In genomic region chr3:44109997-44110396, GRCh38 we compare ENCODE assay signal across 15 cellular contexts.
A peak's percentile ranks its signal among the peaks of the same experiment; 100 is the strongest.
DNase-seq lines count a peak whose midpoint lies in the region; ATAC-seq and TF ChIP-seq lines count a peak whose summit lies in the region.
"Had no signal": no experiment of that assay in that cellular context is flagged by ENCODE, and none has a peak within 500 bp of the region (broad histone marks: within the 10 kb centered on the region; RNA-seq: fewer than 3 reads in every experiment).

No MANE protein-coding gene starts in this region.

- DNase-seq in D341Med (ENCODE audit: low spot score) (peak; percentile 47), DMS79 (lab: John Stamatoyannopoulos, UW) (peak; percentile 56), NCI-H524 treated with DMSO at 0.1 percent for 48 hours (lab: John Stamatoyannopoulos, UW) (peak; percentile 39), WERI-Rb-1 (peak; percentile 52), mesendoderm (no peak)
- DNase-seq in naive thymus-derived CD8-positive, alpha-beta T cell, result no peak
- DNase-seq in stimulated activated naive B cell treated with anti-CD40 and anti-IgM and Interleukin-4, amounts not matched to agents 10 μg/mL and 1 μg/mL and 100 μg/mL, for 72 hours, result no peak
- no peak for DNase-seq in CD4-positive, alpha-beta memory T cell
- DNase-seq: BE2C, GM23248 had no signal

- H3K4me3 ChIP-seq in WERI-Rb-1 (ENCODE audit: low read depth, low read length) (no peak overlapping the region), mesendoderm (ENCODE audit: low read length) (no peak overlapping the region)
- no peak overlapping the region for H3K4me3 ChIP-seq in CD4-positive, alpha-beta memory T cell (ENCODE audit: low read length in 2 of 2)
- H3K4me3 ChIP-seq: A549, GM12878, GM23248 had no signal

- H3K79me2 ChIP-seq in mesendoderm (ENCODE audit: control insufficient read depth, insufficient read depth, low read length), result no peaks in the 10 kb centered on the region

- WGBS in mesendoderm (ENCODE audit: extremely low coverage, insufficient coverage, low lambda C conversion rate), result no CpG with 5 or more reads among the region's 3 CpGs

- intact Hi-C loops in CD4-positive, alpha-beta memory T cell (cut with micrococcal nuclease), result no loop called here

- no peak overlapping the region for H3K56ac ChIP-seq in mesendoderm (ENCODE audit: low read length)

- no peak for TF ChIP-seq CTCF in WERI-Rb-1 (IDR thresholded peaks at IDR 0.05; ENCODE audit: low read depth, low read length)

- peaks cover 0 to 5% (median 2%) of the 10 kb centered on the region in 4 donors for H3K4me1 Mint-ChIP-seq in naive thymus-derived CD8-positive, alpha-beta T cell
- H3K4me1 Mint-ChIP-seq in stimulated activated naive B cell treated with anti-CD40 and anti-IgM and Interleukin-4, amounts not matched to agents 10 μg/mL and 1 μg/mL and 100 μg/mL, for 72 hours, result peaks cover 2 to 8% of the 10 kb centered on the region in 2 donors
- no peaks in the 10 kb centered on the region for H3K4me1 Mint-ChIP-seq in CD4-positive, alpha-beta memory T cell
- H3K4me1 Mint-ChIP-seq: CD14-positive monocyte had no signal

- no peak overlapping the region for H3K18ac ChIP-seq in mesendoderm (ENCODE audit: low read length)

- no peak overlapping the region for H3K27ac ChIP-seq in WERI-Rb-1
- H3K27ac ChIP-seq in mesendoderm (ENCODE audit: low read depth, low read length), result no peak overlapping the region
- no peak overlapping the region for H3K27ac ChIP-seq in CD4-positive, alpha-beta memory T cell (ENCODE audit: low read depth, low read length)
- H3K27ac ChIP-seq: A549, GM23248, HL-60 had no signal

- CTCF ChIA-PET in CD4-positive, alpha-beta memory T cell (lab: Charles Lee; ENCODE audit: partially characterized antibody), result interaction anchor here (1.1 kb wide), 1 partner anchor 567 kb away, joined by 3 read pairs; no protein-coding TSS in a partner anchor

- H3K4ac ChIP-seq in mesendoderm (ENCODE audit: low read depth, low read length), result no peak overlapping the region

- H3K27ac Mint-ChIP-seq in naive thymus-derived CD8-positive, alpha-beta T cell, result no peak overlapping the region
- no peak overlapping the region for H3K27ac Mint-ChIP-seq in stimulated activated naive B cell treated with anti-CD40 and anti-IgM and Interleukin-4, amounts not matched to agents 10 μg/mL and 1 μg/mL and 100 μg/mL, for 72 hours
- H3K27ac Mint-ChIP-seq in CD4-positive, alpha-beta memory T cell, result no peak overlapping the region

- H2BK15ac ChIP-seq in mesendoderm (replicated peaks; ENCODE audit: low read depth), result no peak overlapping the region

- H2AK5ac ChIP-seq in mesendoderm (ENCODE audit: low read length), result no peak overlapping the region

- H3K27me3 Mint-ChIP-seq in naive thymus-derived CD8-positive, alpha-beta T cell, result peaks cover 2 to 26% (median 9%) of the 10 kb centered on the region in 5 donors
- peaks cover 22 to 27% of the 10 kb centered on the region in 2 donors for H3K27me3 Mint-ChIP-seq in stimulated activated naive B cell treated with anti-CD40 and anti-IgM and Interleukin-4, amounts not matched to agents 10 μg/mL and 1 μg/mL and 100 μg/mL, for 72 hours
- peaks cover 6 to 8% of the 10 kb centered on the region in 2 donors for H3K27me3 Mint-ChIP-seq in CD4-positive, alpha-beta memory T cell

- no peak overlapping the region for H4K8ac ChIP-seq in mesendoderm (ENCODE audit: low read depth, low read length)

- H3K36me3 ChIP-seq in WERI-Rb-1, result no peaks in the 10 kb centered on the region
- no peaks in the 10 kb centered on the region for H3K36me3 ChIP-seq in mesendoderm (ENCODE audit: control insufficient read depth, insufficient read depth, low read length)
- no peaks in the 10 kb centered on the region for H3K36me3 ChIP-seq in CD4-positive, alpha-beta memory T cell (ENCODE audit: insufficient read depth, low read length)
- H3K36me3 ChIP-seq: BE2C had no signal

- no peaks in the 10 kb centered on the region for H3K36me3 Mint-ChIP-seq in naive thymus-derived CD8-positive, alpha-beta T cell
- no peaks in the 10 kb centered on the region for H3K36me3 Mint-ChIP-seq in stimulated activated naive B cell treated with anti-CD40 and anti-IgM and Interleukin-4, amounts not matched to agents 10 μg/mL and 1 μg/mL and 100 μg/mL, for 72 hours
- H3K36me3 Mint-ChIP-seq in CD4-positive, alpha-beta memory T cell, result no peaks in the 10 kb centered on the region
- H3K36me3 Mint-ChIP-seq: CD14-positive monocyte had no signal

- no peak overlapping the region for H3K4me3 Mint-ChIP-seq in naive thymus-derived CD8-positive, alpha-beta T cell
- no peak overlapping the region for H3K4me3 Mint-ChIP-seq in stimulated activated naive B cell treated with anti-CD40 and anti-IgM and Interleukin-4, amounts not matched to agents 10 μg/mL and 1 μg/mL and 100 μg/mL, for 72 hours
- no peak overlapping the region for H3K4me3 Mint-ChIP-seq in CD4-positive, alpha-beta memory T cell
- H3K4me3 Mint-ChIP-seq: CD14-positive monocyte had no signal

- H3K9me3 ChIP-seq in WERI-Rb-1 (ENCODE audit: severe bottlenecking), result no peaks in the 10 kb centered on the region
- no peaks in the 10 kb centered on the region for H3K9me3 ChIP-seq in CD4-positive, alpha-beta memory T cell (ENCODE audit: control insufficient read depth in 1 of 2, low read length in 2 of 2)
- H3K9me3 ChIP-seq: A549, BE2C had no signal

- H3K9me3 Mint-ChIP-seq in naive thymus-derived CD8-positive, alpha-beta T cell, result no peaks in the 10 kb centered on the region
- H3K9me3 Mint-ChIP-seq in stimulated activated naive B cell treated with anti-CD40 and anti-IgM and Interleukin-4, amounts not matched to agents 10 μg/mL and 1 μg/mL and 100 μg/mL, for 72 hours, result no peaks in the 10 kb centered on the region
- peaks cover 0 to 2% (median 0%) of the 10 kb centered on the region in 8 donors for H3K9me3 Mint-ChIP-seq in CD4-positive, alpha-beta memory T cell

- H3K4me1 ChIP-seq in mesendoderm (ENCODE audit: control insufficient read depth, low read depth, low read length), result peaks cover 12% of the 10 kb centered on the region
- H3K4me1 ChIP-seq in CD4-positive, alpha-beta memory T cell (ENCODE audit: insufficient read depth, low read length), result no peaks in the 10 kb centered on the region
- H3K4me1 ChIP-seq: BE2C had no signal

- H3K9ac ChIP-seq in mesendoderm (ENCODE audit: low read length), result no peak overlapping the region
- H3K9ac ChIP-seq: GM23248 had no signal

- no peak overlapping the region for H2BK120ac ChIP-seq in mesendoderm (ENCODE audit: low read depth, low read length)

- POLR2A ChIA-PET in naive thymus-derived CD8-positive, alpha-beta T cell (lab: Charles Lee), result no interaction called here
- POLR2A ChIA-PET in CD4-positive, alpha-beta memory T cell (lab: Charles Lee; ENCODE audit: partially characterized antibody), result no interaction called here

- no peak overlapping the region for H2BK5ac ChIP-seq in mesendoderm (ENCODE audit: low read length)

- no peak overlapping the region for H3K4me2 ChIP-seq in mesendoderm (ENCODE audit: low read length)
- H3K4me2 ChIP-seq: A549 had no signal

- no peak overlapping the region for H4K5ac ChIP-seq in mesendoderm (ENCODE audit: low read length)

- H3K27me3 ChIP-seq in WERI-Rb-1 (ENCODE audit: insufficient read depth, low read depth, severe bottlenecking), result peaks cover 5% of the 10 kb centered on the region
- no peaks in the 10 kb centered on the region for H3K27me3 ChIP-seq in mesendoderm (ENCODE audit: insufficient read depth, low read length, poor library complexity)
- no peaks in the 10 kb centered on the region for H3K27me3 ChIP-seq in CD4-positive, alpha-beta memory T cell (ENCODE audit: insufficient read depth, low read length)
- H3K27me3 ChIP-seq: BE2C had no signal

- H3K79me1 ChIP-seq in mesendoderm (ENCODE audit: low read length), result no peaks in the 10 kb centered on the region

- no peak overlapping the region for H3K23ac ChIP-seq in mesendoderm (ENCODE audit: low read length)

- ATAC-seq in naive thymus-derived CD8-positive, alpha-beta T cell, result no peak
- ATAC-seq in stimulated activated naive B cell treated with anti-CD40 and anti-IgM and Interleukin-4, amounts not matched to agents 10 μg/mL and 1 μg/mL and 100 μg/mL, for 72 hours (replicated peaks), result no peak
- ATAC-seq: A549, GM12878, HCT116 had no signal

Comparison
In these comparisons a context has a peak if more than half of its experiments do, and no peak if none do; other contexts are left out.
1. DNase-seq: peak in D341Med (single experiment), DMS79 (single experiment), NCI-H524 treated with DMSO at 0.1 percent for 48 hours (single experiment) and WERI-Rb-1 (single experiment); none in naive thymus-derived CD8-positive, alpha-beta T cell (0 of 10), mesendoderm (single experiment), stimulated activated naive B cell treated with anti-CD40 and anti-IgM and Interleukin-4, amounts not matched to agents 10 μg/mL and 1 μg/mL and 100 μg/mL, for 72 hours (single experiment) and CD4-positive, alpha-beta memory T cell (0 of 5).